ENCODE assay signal across 20 cellular contexts in the genomic region with DNA sequence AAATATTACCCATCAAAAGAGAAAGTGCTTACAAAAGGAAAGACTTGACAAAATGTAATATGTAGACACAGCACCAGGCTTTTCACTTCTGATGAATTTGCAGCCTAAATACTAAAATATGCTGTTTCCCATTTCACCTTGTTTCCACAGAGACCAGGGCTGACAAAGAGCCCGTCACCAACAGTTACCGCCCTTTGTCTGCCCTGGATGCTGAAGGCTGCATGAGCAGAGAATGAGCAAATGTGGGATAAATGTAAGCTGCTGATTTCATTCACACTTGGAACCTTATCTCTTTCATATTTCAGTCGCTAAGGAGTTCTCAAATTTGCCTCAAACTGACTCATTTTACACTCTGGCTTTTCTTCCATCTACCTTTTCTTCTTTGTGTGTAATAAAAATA.
DNase-seq lines count a peak whose midpoint lies in the region; ATAC-seq and TF ChIP-seq lines count a peak whose summit lies in the region.
"Had no signal": no experiment of that assay in that cellular context is flagged by ENCODE, and none has a peak within 500 bp of the region (broad histone marks: within the 10 kb centered on the region; RNA-seq: fewer than 3 reads in every experiment).

No MANE protein-coding gene starts in this region.

- H3K9me3 Mint-ChIP-seq in GM23338 (peaks cover 3% of the 10 kb centered on the region; the same call in 2 of the 3 replicates), WTC11 (no peaks in the 10 kb centered on the region)
- H3K9me3 Mint-ChIP-seq: CD4-positive, alpha-beta T cell had no signal

- H2AFZ ChIP-seq in GM23338, result no peak overlapping the region

- CTCF ChIA-PET in WTC11 (lab: Charles Lee) (no interaction called here), GM10248 (lab: Yijun Ruan, JAX) (no interaction called here)

- no peaks in the 10 kb centered on the region for H3K27me3 ChIP-seq in GM23338 (ENCODE audit: insufficient read depth)
- H3K27me3 ChIP-seq: SJCRH30 had no signal

- no peaks in the 10 kb centered on the region; the same call in 2 of the 3 replicates for H3K36me3 Mint-ChIP-seq in GM23338 (ENCODE audit: low read depth)
- no peaks in the 10 kb centered on the region for H3K36me3 Mint-ChIP-seq in WTC11

- H3K4me3 ChIP-seq in GM23338, result no peak overlapping the region
- H3K4me3 ChIP-seq: SJCRH30 had no signal

- H3K27me3 Mint-ChIP-seq in GM23338 (ENCODE audit: insufficient read depth, low read depth, poor library complexity) (peaks cover 1% of the 10 kb centered on the region), WTC11 (ENCODE audit: low read depth) (no peaks in the 10 kb centered on the region)
- H3K27me3 Mint-ChIP-seq: B cell; CD4-positive, alpha-beta T cell had no signal

- H3K4me3 Mint-ChIP-seq in GM23338 (no peak overlapping the region), WTC11 (no peak overlapping the region)
- H3K4me3 Mint-ChIP-seq: B cell; CD4-positive, alpha-beta T cell had no signal

- ATAC-seq in GM23338 (peak; percentile 69), WTC11 (peak; percentile 41; the same call in 1 of the 2 replicates), HG02678 (IDR thresholded peaks at IDR 0.05; ENCODE audit: unreplicated experiment) (no peak), GM18858 (IDR thresholded peaks at IDR 0.05; ENCODE audit: unreplicated experiment) (no peak)
- ATAC-seq: HepG2 had no signal

- H3K4me1 Mint-ChIP-seq in GM23338 (peaks cover 18% of the 10 kb centered on the region; the same call in 2 of the 3 replicates), WTC11 (peaks cover 37% of the 10 kb centered on the region)
- H3K4me1 Mint-ChIP-seq: B cell had no signal

- peak; percentile 22 for DNase-seq in GM23338 (ENCODE audit: low spot score)
- DNase-seq in NCI-H1930 (lab: John Stamatoyannopoulos, UW), result peak; percentile 20 to 44
- no peak for DNase-seq in WTC11 (ENCODE audit: low spot score)
- peak; percentile 16 for DNase-seq in midbrain (lab: John Stamatoyannopoulos, UW)
- DNase-seq in stimulated activated CD4-positive, alpha-beta T cell treated with anti-CD3 and anti-CD28 coated beads, Interleukin-15, amount 100 ng/mL, for 24 hours, result no peak
- no peak for DNase-seq in GM10248 (ENCODE audit: extremely low spot score)
- DNase-seq: CD4-positive, alpha-beta T cell; DND-41; GDM1; H7; NCI-H1105; NCI-H2029 treated with DMSO at 0.1 percent for 48 hours; NCI-H345; NCI-H526 treated with DMSO at 0.1 percent for 48 hours; SJCRH30 had no signal

- no peaks in the 10 kb centered on the region for H3K9me2 ChIP-seq in GM23338 (ENCODE audit: insufficient read depth)

- no peak overlapping the region for H3K27ac ChIP-seq in GM23338 (ENCODE audit: low read depth)
- H3K27ac ChIP-seq: KMS-11, SJCRH30 had no signal

- no peaks in the 10 kb centered on the region for H3K79me2 ChIP-seq in GM23338 (replicated peaks; ENCODE audit: insufficient read depth)

- H3K4me1 ChIP-seq in GM23338 (ENCODE audit: insufficient read depth), result peaks cover 25% of the 10 kb centered on the region
- H3K4me1 ChIP-seq: SJCRH30 had no signal

- POLR2A ChIA-PET in WTC11 (lab: Charles Lee), result no interaction called here
- POLR2A ChIA-PET in GM10248 (lab: Yijun Ruan, JAX), result no interaction called here

- H4K20me1 ChIP-seq in GM23338 (replicated peaks; ENCODE audit: insufficient read depth), result no peaks in the 10 kb centered on the region

- no peaks in the 10 kb centered on the region for H3F3A ChIP-seq in GM23338 (replicated peaks; ENCODE audit: low read depth)

- H3K27ac Mint-ChIP-seq in GM23338 (no peak overlapping the region), WTC11 (no peak overlapping the region)
- H3K27ac Mint-ChIP-seq: B cell; CD4-positive, alpha-beta T cell had no signal

- no peaks in the 10 kb centered on the region for H3K36me3 ChIP-seq in GM23338 (ENCODE audit: insufficient read depth)
- H3K36me3 ChIP-seq: SJCRH30 had no signal

- H3K4me2 ChIP-seq in GM23338, result no peak overlapping the region
- H3K4me2 ChIP-seq: KMS-11 had no signal

- TF ChIP-seq CTCF in GM23338 (conservative IDR thresholded peaks at IDR 0.05; ENCODE audit: low read depth in 2 of 2), result no peak
- TF ChIP-seq CTCF in WTC11 (IDR thresholded peaks at IDR 0.05), result no peak
- no peak for TF ChIP-seq CTCF in GM10248 (IDR thresholded peaks at IDR 0.05; ENCODE audit: control extremely low read depth, extremely low read depth, low read depth, missing control alignments)

TF ChIP-seq in GM23338, 12 proteins besides CTCF, POLR2A, EP300 and RAD21 (continues in another document):
- TF ChIP-seq EZH2phosphoT487 (IDR thresholded peaks at IDR 0.05; ENCODE audit: unreplicated experiment) (no peak), CREB1 (CRISPR knock-in tag; IDR thresholded peaks at IDR 0.05; ENCODE audit: low read depth) (no peak), EZH2 (IDR thresholded peaks at IDR 0.05; ENCODE audit: low read depth, unreplicated experiment) (no peak), JUNB (IDR thresholded peaks at IDR 0.05; ENCODE audit: unreplicated experiment) (no peak)
- TF ChIP-seq, protein P1, sequence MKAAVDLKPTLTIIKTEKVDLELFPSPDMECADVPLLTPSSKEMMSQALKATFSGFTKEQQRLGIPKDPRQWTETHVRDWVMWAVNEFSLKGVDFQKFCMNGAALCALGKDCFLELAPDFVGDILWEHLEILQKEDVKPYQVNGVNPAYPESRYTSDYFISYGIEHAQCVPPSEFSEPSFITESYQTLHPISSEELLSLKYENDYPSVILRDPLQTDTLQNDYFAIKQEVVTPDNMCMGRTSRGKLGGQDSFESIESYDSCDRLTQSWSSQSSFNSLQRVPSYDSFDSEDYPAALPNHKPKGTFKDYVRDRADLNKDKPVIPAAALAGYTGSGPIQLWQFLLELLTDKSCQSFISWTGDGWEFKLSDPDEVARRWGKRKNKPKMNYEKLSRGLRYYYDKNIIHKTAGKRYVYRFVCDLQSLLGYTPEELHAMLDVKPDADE (IDR thresholded peaks at IDR 0.05), result no peak

TF ChIP-seq in WTC11, 78 proteins besides CTCF, POLR2A, EP300 and RAD21:
- no peak for TF ChIP-seq IRF2 (CRISPR knock-in tag; IDR thresholded peaks at IDR 0.05; ENCODE audit: borderline replicate concordance, low read depth)
- TF ChIP-seq NR1H2 (CRISPR knock-in tag; IDR thresholded peaks at IDR 0.05), result no peak
- TF ChIP-seq ESRRA (CRISPR knock-in tag; IDR thresholded peaks at IDR 0.05; ENCODE audit: borderline replicate concordance), result no peak
- TF ChIP-seq, protein P2, sequence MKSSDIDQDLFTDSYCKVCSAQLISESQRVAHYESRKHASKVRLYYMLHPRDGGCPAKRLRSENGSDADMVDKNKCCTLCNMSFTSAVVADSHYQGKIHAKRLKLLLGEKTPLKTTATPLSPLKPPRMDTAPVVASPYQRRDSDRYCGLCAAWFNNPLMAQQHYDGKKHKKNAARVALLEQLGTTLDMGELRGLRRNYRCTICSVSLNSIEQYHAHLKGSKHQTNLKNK (CRISPR knock-in tag; IDR thresholded peaks at IDR 0.05), result no peak
- TF ChIP-seq TP53 (CRISPR knock-in tag; IDR thresholded peaks at IDR 0.05), result no peak
- no peak for TF ChIP-seq TEAD4 (CRISPR knock-in tag; IDR thresholded peaks at IDR 0.05)
- TF ChIP-seq NFATC4 (CRISPR knock-in tag; IDR thresholded peaks at IDR 0.05), result no peak
- TF ChIP-seq ZNF121 (CRISPR knock-in tag; IDR thresholded peaks at IDR 0.05), result no peak
- TF ChIP-seq GRHL2 (CRISPR knock-in tag; IDR thresholded peaks at IDR 0.05; ENCODE audit: insufficient replicate concordance, severe bottlenecking), result no peak
- no peak for TF ChIP-seq SMAD3 (CRISPR knock-in tag; IDR thresholded peaks at IDR 0.05; ENCODE audit: borderline replicate concordance)
- TF ChIP-seq, protein P3, sequence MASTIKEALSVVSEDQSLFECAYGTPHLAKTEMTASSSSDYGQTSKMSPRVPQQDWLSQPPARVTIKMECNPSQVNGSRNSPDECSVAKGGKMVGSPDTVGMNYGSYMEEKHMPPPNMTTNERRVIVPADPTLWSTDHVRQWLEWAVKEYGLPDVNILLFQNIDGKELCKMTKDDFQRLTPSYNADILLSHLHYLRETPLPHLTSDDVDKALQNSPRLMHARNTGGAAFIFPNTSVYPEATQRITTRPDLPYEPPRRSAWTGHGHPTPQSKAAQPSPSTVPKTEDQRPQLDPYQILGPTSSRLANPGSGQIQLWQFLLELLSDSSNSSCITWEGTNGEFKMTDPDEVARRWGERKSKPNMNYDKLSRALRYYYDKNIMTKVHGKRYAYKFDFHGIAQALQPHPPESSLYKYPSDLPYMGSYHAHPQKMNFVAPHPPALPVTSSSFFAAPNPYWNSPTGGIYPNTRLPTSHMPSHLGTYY (CRISPR knock-in tag; IDR thresholded peaks at IDR 0.05), result no peak
- no peak for TF ChIP-seq NR2C2 (CRISPR knock-in tag; IDR thresholded peaks at IDR 0.05)
- TF ChIP-seq SP1 (CRISPR knock-in tag; conservative IDR thresholded peaks at IDR 0.05), result no peak

Comparison
In these comparisons a context has a peak if more than half of its experiments do, and no peak if none do; other contexts are left out.
1. ATAC-seq: peak in GM23338 (single experiment) and WTC11 (single experiment); none in HG02678 (single experiment) and GM18858 (single experiment).
2. DNase-seq: peak in GM23338 (single experiment), NCI-H1930 (2 of 2) and midbrain (single experiment); none in WTC11 (single experiment), stimulated activated CD4-positive, alpha-beta T cell treated with anti-CD3 and anti-CD28 coated beads, Interleukin-15, amount 100 ng/mL, for 24 hours (single experiment) and GM10248 (single experiment).